Comparison of ENCODE assay signal across 14 cellular contexts in genomic region chr17:27533874-27534815, GRCh38.
DNase-seq lines count a peak whose midpoint lies in the region; ATAC-seq, FAIRE-seq and TF ChIP-seq lines count a peak whose summit lies in the region.
"Had no signal": no experiment of that assay in that cellular context is flagged by ENCODE, and none has a peak within 500 bp of the region (broad histone marks: within the 10 kb centered on the region; RNA-seq: fewer than 3 reads in every experiment).

No MANE protein-coding gene starts in this region.

- peak overlapping the region; percentile 35 for H4K8ac ChIP-seq in mesenchymal stem cell (ENCODE audit: low read length)

- FAIRE-seq in A549 (lab: Jason Lieb, UNC) = no peak

- peak overlapping the region; percentile 75 to 89 for H3K18ac ChIP-seq in mesenchymal stem cell (ENCODE audit: low read depth in 1 of 2, low read length in 2 of 2)

- no peak overlapping the region for H3K27ac Mint-ChIP-seq in activated T-helper 1 cell treated with anti-CD3 and anti-CD28 coated beads, Interleukin-12 subunit alpha, Interleukin-12 subunit beta, Interleukin-2, Interleukin-4 antibody, amounts not matched to agents 30 ng/mL and 10 ng/mL and 1 ng/mL, durations not matched to agents 14 hours and 24 hours and 36 hours

- H3K4me2 ChIP-seq in A549 (peak overlapping the region; percentile 61), mesenchymal stem cell (ENCODE audit: low read length, poor library complexity, severe bottlenecking) (peak overlapping the region; percentile 5)

- H2BK12ac ChIP-seq in mesenchymal stem cell (ENCODE audit: low read length in 2 of 2) = peak overlapping the region; percentile 34 to 92

- intact Hi-C loops in activated T-helper 1 cell treated with anti-CD3 and anti-CD28 coated beads, Interleukin-12 subunit alpha, Interleukin-12 subunit beta, Interleukin-2, Interleukin-4 antibody, amounts not matched to agents 30 ng/mL and 10 ng/mL and 1 ng/mL, durations not matched to agents 14 hours and 24 hours and 36 hours (cut with micrococcal nuclease) = no loop called here

- peak overlapping the region; percentile 97 for H2AK5ac ChIP-seq in mesenchymal stem cell (ENCODE audit: low read length, severe bottlenecking)

- POLR2A ChIA-PET in A549 (lab: Yijun Ruan, JAX) = interaction anchor here (0.9 kb wide), 1 partner anchor 10 kb away, joined by 3 read pairs; no protein-coding TSS in a partner anchor

- H3K9me3 Mint-ChIP-seq in activated T-helper 1 cell treated with anti-CD3 and anti-CD28 coated beads, Interleukin-12 subunit alpha, Interleukin-12 subunit beta, Interleukin-2, Interleukin-4 antibody, amounts not matched to agents 30 ng/mL and 10 ng/mL and 1 ng/mL, durations not matched to agents 14 hours and 24 hours and 36 hours = no peaks in the 10 kb centered on the region
- H3K9me3 Mint-ChIP-seq: IgD-negative memory B cell, neural crest cell had no signal

- H2BK5ac ChIP-seq in mesenchymal stem cell (ENCODE audit: low read depth, low read length, poor library complexity, severe bottlenecking) = peak overlapping the region; percentile 66

- H3K36me3 ChIP-seq in mesenchymal stem cell (ENCODE audit: control insufficient read depth in 1 of 2, insufficient read depth in 2 of 2, low read depth in 1 of 2, low read length in 2 of 2) = no peaks in the 10 kb centered on the region
- H3K36me3 ChIP-seq in suprapubic skin = no peaks in the 10 kb centered on the region
- H3K36me3 ChIP-seq: BLaER1 treated with 17β-estradiol and CSF1 and Interleukin-3, amounts not matched to agents 10 nM and 100 nM; heart left ventricle had no signal

- H3K9me3 ChIP-seq in A549 (no peaks in the 10 kb centered on the region), mesenchymal stem cell (ENCODE audit: control insufficient read depth, low read length) (no peaks in the 10 kb centered on the region), suprapubic skin (no peaks in the 10 kb centered on the region)
- H3K9me3 ChIP-seq: BLaER1 treated with 17β-estradiol and CSF1 and Interleukin-3, amounts not matched to agents 10 nM and 100 nM; heart left ventricle had no signal

- H3K4me3 ChIP-seq in A549 = no peak overlapping the region
- no peak overlapping the region for H3K4me3 ChIP-seq in cardiac fibroblast (replicated peaks in 1 of 2; ENCODE audit: low read depth in 2 of 2, low read length in 2 of 2)
- no peak overlapping the region for H3K4me3 ChIP-seq in mesenchymal stem cell (ENCODE audit: insufficient read depth in 1 of 2, low read depth in 1 of 2, low read length in 2 of 2)
- H3K4me3 ChIP-seq in suprapubic skin = no peak overlapping the region
- H3K4me3 ChIP-seq: BLaER1 treated with 17β-estradiol and CSF1 and Interleukin-3, amounts not matched to agents 10 nM and 100 nM; heart left ventricle had no signal

- no peak for TF ChIP-seq RAD21 in A549 (conservative IDR thresholded peaks at IDR 0.05 in 1 of 2, IDR thresholded peaks at IDR 0.05 in 1 of 2)

- 0 out of 5 replicates have a peak, but pooled peaks have one; percentile 18 to 22 for TF ChIP-seq EP300 in A549 (IDR thresholded peaks at IDR 0.05)
- TF ChIP-seq EP300 in suprapubic skin (IDR thresholded peaks at IDR 0.05) = no peak

- ATAC-seq in A549 = peak; percentile 26 to 64; a peak in 4 of 6 replicates
- ATAC-seq: activated CD4-positive, CD25-positive, alpha-beta regulatory T cell treated with anti-CD3 and anti-CD28 coated beads, Interleukin-2, amount 50 U/mL, for 24 hours; heart left ventricle had no signal

- H3K23ac ChIP-seq in mesenchymal stem cell (ENCODE audit: low read length in 2 of 2) = no peak overlapping the region

- H3K27ac ChIP-seq in A549 (peak overlapping the region; percentile 70 to 84), mesenchymal stem cell (ENCODE audit: low read length, poor library complexity, severe bottlenecking) (peak overlapping the region; percentile 85), suprapubic skin (no peak overlapping the region)
- H3K27ac ChIP-seq: heart left ventricle had no signal

- peak overlapping the region; percentile 40 for H2BK15ac ChIP-seq in mesenchymal stem cell (ENCODE audit: low read depth, poor library complexity, severe bottlenecking)

- H3K4me3 Mint-ChIP-seq in activated T-helper 1 cell treated with anti-CD3 and anti-CD28 coated beads, Interleukin-12 subunit alpha, Interleukin-12 subunit beta, Interleukin-2, Interleukin-4 antibody, amounts not matched to agents 30 ng/mL and 10 ng/mL and 1 ng/mL, durations not matched to agents 14 hours and 24 hours and 36 hours = no peak overlapping the region
- H3K4me3 Mint-ChIP-seq: IgD-negative memory B cell, neural crest cell had no signal

- H2AFZ ChIP-seq in mesenchymal stem cell (ENCODE audit: low read depth, low read length) = no peak overlapping the region

- 68% methylated on average over 14 of the region's 14 CpGs for WGBS in A549 (ENCODE audit: missing lambda C conversion rate)
- 52% methylated on average over 13 of the region's 14 CpGs for whole genome bisulfite sequencing in mesenchymal stem cell
- 84% methylated on average over 14 of the region's 14 CpGs for WGBS in suprapubic skin

- H3K36me3 Mint-ChIP-seq in activated T-helper 1 cell treated with anti-CD3 and anti-CD28 coated beads, Interleukin-12 subunit alpha, Interleukin-12 subunit beta, Interleukin-2, Interleukin-4 antibody, amounts not matched to agents 30 ng/mL and 10 ng/mL and 1 ng/mL, durations not matched to agents 14 hours and 24 hours and 36 hours (ENCODE audit: low read depth) = peaks cover 3% of the 10 kb centered on the region

- no peaks in the 10 kb centered on the region for H3K27me3 ChIP-seq in mesenchymal stem cell (ENCODE audit: control insufficient read depth in 1 of 2, insufficient read depth in 1 of 2, low read length in 2 of 2)
- no peaks in the 10 kb centered on the region for H3K27me3 ChIP-seq in suprapubic skin
- H3K27me3 ChIP-seq: BLaER1 treated with 17β-estradiol and CSF1 and Interleukin-3, amounts not matched to agents 10 nM and 100 nM; heart left ventricle had no signal

- peak overlapping the region in 1 of 2 experiments; percentile 95 for H3K14ac ChIP-seq in mesenchymal stem cell (ENCODE audit: low read length in 2 of 2)

- no peaks in the 10 kb centered on the region for H3K27me3 Mint-ChIP-seq in activated T-helper 1 cell treated with anti-CD3 and anti-CD28 coated beads, Interleukin-12 subunit alpha, Interleukin-12 subunit beta, Interleukin-2, Interleukin-4 antibody, amounts not matched to agents 30 ng/mL and 10 ng/mL and 1 ng/mL, durations not matched to agents 14 hours and 24 hours and 36 hours (ENCODE audit: insufficient read depth)
- H3K27me3 Mint-ChIP-seq: IgD-negative memory B cell had no signal

- no peak for TF ChIP-seq CTCF in A549 (IDR thresholded peaks at IDR 0.05)
- no peak for TF ChIP-seq CTCF in cardiac fibroblast (IDR thresholded peaks at IDR 0.05; ENCODE audit: low read depth, low read length)
- TF ChIP-seq CTCF in suprapubic skin (IDR thresholded peaks at IDR 0.05) = no peak

- no peak overlapping the region for H3K9ac ChIP-seq in mesenchymal stem cell (ENCODE audit: low read length)

- no peak for TF ChIP-seq POLR2A in A549 (IDR thresholded peaks at IDR 0.05; ENCODE audit: low read length)
- no peak for TF ChIP-seq POLR2A in suprapubic skin (IDR thresholded peaks at IDR 0.05)

- H3K4me1 Mint-ChIP-seq in activated T-helper 1 cell treated with anti-CD3 and anti-CD28 coated beads, Interleukin-12 subunit alpha, Interleukin-12 subunit beta, Interleukin-2, Interleukin-4 antibody, amounts not matched to agents 30 ng/mL and 10 ng/mL and 1 ng/mL, durations not matched to agents 14 hours and 24 hours and 36 hours (ENCODE audit: low read depth) = peaks cover 84% of the 10 kb centered on the region

- H3K79me1 ChIP-seq in mesenchymal stem cell (replicated peaks; ENCODE audit: low read length, poor library complexity, severe bottlenecking) = peaks cover 27% of the 10 kb centered on the region

- H2BK120ac ChIP-seq in mesenchymal stem cell (ENCODE audit: low read depth, low read length) = peak overlapping the region; percentile 23

- H3K4me1 ChIP-seq in A549 = peaks cover 95% of the 10 kb centered on the region
- peaks cover 55% of the 10 kb centered on the region for H3K4me1 ChIP-seq in mesenchymal stem cell (ENCODE audit: control insufficient read depth, insufficient read depth, low read depth, low read length)
- peaks cover 33% of the 10 kb centered on the region for H3K4me1 ChIP-seq in suprapubic skin

- peak in 1 of 2 experiments; percentile 78 for DNase-seq in A549 (ENCODE audit: low read depth in 1 of 2, low spot score in 1 of 2)
- peak; percentile 46 for DNase-seq in HT1080 (ENCODE audit: low read depth)
- peak; percentile 76 to 93 for DNase-seq in cardiac fibroblast (ENCODE audit: low read depth in 2 of 2)
- peak; percentile 88 for DNase-seq in mesenchymal stem cell
- no peak for DNase-seq in NOMO-1 treated with dmso at 0.1 percent for 144 hours (lab: John Stamatoyannopoulos, UW; ENCODE audit: unreplicated experiment)
- DNase-seq in activated T-helper 1 cell treated with anti-CD3 and anti-CD28 coated beads, Interleukin-12 subunit alpha, Interleukin-12 subunit beta, Interleukin-2, Interleukin-4 antibody, amounts not matched to agents 30 ng/mL and 10 ng/mL and 1 ng/mL, durations not matched to agents 14 hours and 24 hours and 36 hours (ENCODE audit: low spot score) = no peak
- DNase-seq in suprapubic skin (ENCODE audit: low spot score in 2 of 2) = no peak
- no peak for DNase-seq in amygdala (lab: John Stamatoyannopoulos, UW)
- DNase-seq: activated naive CD4-positive, alpha-beta T cell treated with anti-CD3 and anti-CD28 coated beads, Interleukin-2, amount 50 U/mL, for 16 hours; heart left ventricle had no signal

- H3K4ac ChIP-seq in mesenchymal stem cell (ENCODE audit: low read depth in 1 of 2, low read length in 2 of 2) = peak overlapping the region; percentile 7 to 81

- CTCF ChIA-PET in A549 (lab: Yijun Ruan, JAX) = interaction anchor here (0.6 to 3.7 kb wide), 21 partner anchors 9 to 298 kb away, joined by 3 to 20 read pairs (median 5); partner anchors contain the start of gene KSR1

- H4K91ac ChIP-seq in mesenchymal stem cell (ENCODE audit: low read length) = peak overlapping the region; percentile 73

TF ChIP-seq in A549, 52 proteins besides CTCF, POLR2A, EP300 and RAD21:
- TF ChIP-seq GATA3 (IDR thresholded peaks at IDR 0.05; ENCODE audit: borderline replicate concordance) (peak; percentile 42), KDM5A (IDR thresholded peaks at IDR 0.05) (no peak), ZC3H11A (IDR thresholded peaks at IDR 0.05) (0 out of 2 replicates have a peak, but pooled peaks have one; percentile 7), FOSL2 (IDR thresholded peaks at IDR 0.05) (no peak), FOSL2 (CRISPR knock-in tag; IDR thresholded peaks at IDR 0.05) (peak; percentile 69)

Comparison
In these comparisons a context has a peak if more than half of its experiments do, and no peak if none do; other contexts are left out.
1. DNase-seq: peak in HT1080 (single experiment), cardiac fibroblast (2 of 2) and mesenchymal stem cell (single experiment); none in NOMO-1 treated with dmso at 0.1 percent for 144 hours (single experiment), activated T-helper 1 cell treated with anti-CD3 and anti-CD28 coated beads, Interleukin-12 subunit alpha, Interleukin-12 subunit beta, Interleukin-2, Interleukin-4 antibody, amounts not matched to agents 30 ng/mL and 10 ng/mL and 1 ng/mL, durations not matched to agents 14 hours and 24 hours and 36 hours (single experiment), suprapubic skin (0 of 2) and amygdala (0 of 56).